ENCODE assay signal across 18 cellular contexts in the genomic region with DNA sequence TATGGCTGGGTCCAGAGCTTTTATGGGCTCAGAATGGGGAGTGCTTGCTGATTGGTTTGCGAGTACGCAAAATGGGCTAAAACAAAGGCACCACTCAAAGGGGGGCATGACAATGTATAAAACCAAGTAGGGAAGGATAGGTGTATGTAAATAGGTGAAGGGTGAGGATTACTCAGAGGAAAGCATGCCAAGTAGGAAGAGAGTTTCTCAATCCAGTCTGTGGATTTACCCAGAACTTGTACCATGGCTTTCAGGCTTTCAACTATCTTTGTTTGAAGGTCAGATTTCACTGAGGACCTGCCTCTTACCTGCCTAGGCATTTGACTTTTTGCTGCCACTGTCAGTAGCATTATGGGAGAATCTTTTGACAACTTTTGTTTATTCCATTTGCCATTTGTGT.
DNase-seq lines count a peak whose midpoint lies in the region; ATAC-seq, FAIRE-seq and TF ChIP-seq lines count a peak whose summit lies in the region.
"Had no signal": no experiment of that assay in that cellular context is flagged by ENCODE, and none has a peak within 500 bp of the region (broad histone marks: within the 10 kb centered on the region; RNA-seq: fewer than 3 reads in every experiment).

No MANE protein-coding gene starts in this region.

- H3K27ac ChIP-seq in RWPE2 (ENCODE audit: poor library complexity, severe bottlenecking) (no peak overlapping the region), aorta (ENCODE audit: low read depth in 1 of 2, low read length in 2 of 2) (no peak overlapping the region)
- H3K27ac ChIP-seq: BLaER1, Peyer's patch had no signal

- DNase-seq in GM19239 (ENCODE audit: insufficient read length, low spot score), result no peak
- DNase-seq in RWPE2 (ENCODE audit: low spot score), result no peak
- DNase-seq in epithelial cell of esophagus (ENCODE audit: low read depth), result peak; percentile 82
- DNase-seq in left colon, result no peak
- DNase-seq in OCI-M2 (lab: John Stamatoyannopoulos, UW; ENCODE audit: unreplicated experiment), result no peak
- DNase-seq in aorta, result no peak
- DNase-seq in AG08395 (ENCODE audit: low spot score), result no peak
- DNase-seq: GDM1, GOT3, NCI-H1105, NCI-H1694, NCI-H524, Peyer's patch, SHP77 treated with DMSO at 0.1 percent for 48 hours had no signal

- no peak overlapping the region for H3K4me3 ChIP-seq in RWPE2 (ENCODE audit: severe bottlenecking)
- no peak overlapping the region for H3K4me3 ChIP-seq in epithelial cell of esophagus (ENCODE audit: low read length)
- H3K4me3 ChIP-seq in aorta (ENCODE audit: low read length in 2 of 2), result no peak overlapping the region
- H3K4me3 ChIP-seq: BLaER1, GM12878, Peyer's patch had no signal

- ATAC-seq in RWPE2 (ENCODE audit: low read depth), result peak; percentile 93
- peak; percentile 31 for ATAC-seq in left colon
- ATAC-seq in aorta (ENCODE audit: low FRiP score), result no peak
- no peak for ATAC-seq in HG03095 (IDR thresholded peaks at IDR 0.05; ENCODE audit: unreplicated experiment)
- ATAC-seq: GM12878, SK-N-SH treated with all-trans-retinoic acid at 6 μM for 48 hours had no signal

- peak; percentile 48 for FAIRE-seq in GM19239 (lab: Jason Lieb, UNC)
- FAIRE-seq: GM12878 had no signal

- TF ChIP-seq CTCF in RWPE2 (IDR thresholded peaks at IDR 0.05; ENCODE audit: poor library complexity, severe bottlenecking) (no peak), epithelial cell of esophagus (IDR thresholded peaks at IDR 0.05; ENCODE audit: insufficient read depth, low read depth, low read length, missing control alignments) (no peak)

- intact Hi-C loops in left colon (cut with DNase I, micrococcal nuclease) (no loop called here), aorta (cut with DNase I) (no loop called here)

- peaks cover 40% of the 10 kb centered on the region for H3K36me3 ChIP-seq in RWPE2 (ENCODE audit: low read depth)
- peaks cover 0 to 2% of the 10 kb centered on the region in 2 donors for H3K36me3 ChIP-seq in aorta (ENCODE audit: control insufficient read depth in 1 of 2, insufficient read depth in 2 of 2, low read length in 1 of 2)

- WGBS in aorta, 2 donors, result 93 to 97% methylated on average over 2 of the region's 2 CpGs

- H3K4me1 ChIP-seq in RWPE2 (ENCODE audit: insufficient read depth, poor library complexity, severe bottlenecking) (peaks cover 14% of the 10 kb centered on the region), aorta (ENCODE audit: control insufficient read depth in 1 of 2, insufficient read depth in 2 of 2, low read length in 2 of 2) (no peaks in the 10 kb centered on the region)
- H3K4me1 ChIP-seq: BLaER1, Peyer's patch had no signal

- H3K27me3 ChIP-seq in RWPE2 (ENCODE audit: insufficient read depth, poor library complexity, severe bottlenecking) (no peaks in the 10 kb centered on the region), aorta (ENCODE audit: control insufficient read depth in 1 of 2, insufficient read depth in 2 of 2, low read length in 1 of 2) (no peaks in the 10 kb centered on the region)
- H3K27me3 ChIP-seq: BLaER1, Peyer's patch had no signal

- H3K9me3 ChIP-seq in RWPE2 (ENCODE audit: severe bottlenecking) (peaks cover 5% of the 10 kb centered on the region), aorta (ENCODE audit: control insufficient read depth, low read length) (no peaks in the 10 kb centered on the region)

Comparison
In these comparisons a context has a peak if more than half of its experiments do, and no peak if none do; other contexts are left out.
1. ATAC-seq: peak in RWPE2 (single experiment) and left colon (single experiment); none in aorta (single experiment) and HG03095 (single experiment).